Comparison of ENCODE assay signal across 10 cellular contexts in genomic region chr14:65255583-65256443, GRCh38.
DNase-seq lines count a peak whose midpoint lies in the region; FAIRE-seq and TF ChIP-seq lines count a peak whose summit lies in the region.
"Had no signal": no experiment of that assay in that cellular context is flagged by ENCODE, and none has a peak within 500 bp of the region (broad histone marks: within the 10 kb centered on the region; RNA-seq: fewer than 3 reads in every experiment).

No MANE protein-coding gene starts in this region.

- H3K36me3 Mint-ChIP-seq in H9 (ENCODE audit: insufficient read depth in 1 of 3, low read depth in 3 of 3): peaks cover 0 to 16% (median 5%) of the 10 kb centered on the region in 3 experiments; a peak in 4 of 7 replicates

- H3K23me2 ChIP-seq in H9 (ENCODE audit: insufficient read length, low read depth, low read length, poor library complexity, severe bottlenecking) (no peaks in the 10 kb centered on the region), H1 (ENCODE audit: low read depth, low read length) (0 out of 2 replicates have a peak, but pooled peaks cover 2% of the 10 kb centered on the region)

- POLR2A ChIA-PET in H1 (lab: Charles Lee; ENCODE audit: partially characterized antibody): interaction anchor here (1.1 to 1.6 kb wide), 3 partner anchors 24 to 158 kb away, joined by 3 to 6 read pairs (median 3); partner anchors contain the start of gene FUT8

- peak; percentile 89 for FAIRE-seq in H1 (lab: Jason Lieb, UNC)
- FAIRE-seq: endometrium had no signal

- no CpG with 5 or more reads among the region's 8 CpGs for WGBS in H9 (ENCODE audit: extremely low coverage, insufficient read length, low lambda C conversion rate)
- 29% methylated on average over 8 of the region's 8 CpGs; no CpG with 5 or more reads in 1 of the 2 experiments for WGBS in H1 (ENCODE audit: extremely low coverage in 1 of 2, insufficient coverage in 1 of 2, insufficient read length in 1 of 2, insufficient replicate concordance in 2 of 2, low coverage in 1 of 2, low lambda C conversion rate in 2 of 2, missing lambda C conversion rate in 1 of 2), 2 experiments
- no CpG with 5 or more reads among the region's 8 CpGs for WGBS in trophoblast cell (ENCODE audit: extremely low coverage, insufficient coverage, insufficient read length)

- H3K9me3 ChIP-seq in H9 (ENCODE audit: control insufficient read depth, low read depth, low read length): no peaks in the 10 kb centered on the region
- peaks cover 4 to 8% of the 10 kb centered on the region in 2 experiments; a peak in 3 of 4 replicates for H3K9me3 ChIP-seq in H1 (ENCODE audit: insufficient read depth in 2 of 2, low read depth in 1 of 2, low read length in 1 of 2)
- peaks cover 2% of the 10 kb centered on the region for H3K9me3 ChIP-seq in trophoblast cell (ENCODE audit: insufficient read depth, low read depth, low read length)

- no peak overlapping the region for H2BK12ac ChIP-seq in H9 (ENCODE audit: insufficient read length, low read depth, low read length)
- peak overlapping the region; percentile 42; the same call in 1 of the 2 replicates for H2BK12ac ChIP-seq in H1 (ENCODE audit: low read depth, low read length)
- peak overlapping the region; percentile 98 for H2BK12ac ChIP-seq in trophoblast cell (ENCODE audit: low read length)

- H4K91ac ChIP-seq in H9 (ENCODE audit: insufficient read length, low read depth, low read length) (no peak overlapping the region), H1 (replicated peaks; ENCODE audit: insufficient read length, low read length) (peak overlapping the region; percentile 54), trophoblast cell (ENCODE audit: low read depth, low read length) (peak overlapping the region; percentile 100)

- no peak overlapping the region for H3T11ph ChIP-seq in H9 (ENCODE audit: low read length)

- no peak overlapping the region for H2AK5ac ChIP-seq in H9 (ENCODE audit: insufficient read length, low read length)
- H2AK5ac ChIP-seq in H1 (ENCODE audit: low read depth, low read length): no peak overlapping the region
- H2AK5ac ChIP-seq in trophoblast cell (ENCODE audit: low read length): peak overlapping the region; percentile 97

- no peak; a peak in 1 of 3 replicates for TF ChIP-seq EP300 in H1 (IDR thresholded peaks at IDR 0.05; ENCODE audit: borderline replicate concordance in 1 of 2, low read depth in 2 of 2, low read length in 2 of 2)

- TF ChIP-seq POLR2A in H1 (IDR thresholded peaks at IDR 0.05; ENCODE audit: control extremely low read depth in 1 of 2, low read depth in 2 of 2, low read length in 2 of 2): no peak

- peak overlapping the region in 3 of 4 experiments; percentile 16 to 39 (median 26); a peak in 4 of 8 replicates for H3K4me3 ChIP-seq in H1 (ENCODE audit: extremely low read depth in 1 of 4, insufficient read depth in 2 of 4, low read depth in 3 of 4, low read length in 4 of 4)
- H3K4me3 ChIP-seq in trophoblast cell (ENCODE audit: low read depth, low read length): no peak overlapping the region

- peak overlapping the region; percentile 28 for H3K4me2 ChIP-seq in H9 (ENCODE audit: insufficient read depth, insufficient read length, low read length)
- peak overlapping the region; percentile 57 to 60 for H3K4me2 ChIP-seq in H1 (ENCODE audit: insufficient read depth in 1 of 2, low read depth in 2 of 2, low read length in 2 of 2)
- H3K4me2 ChIP-seq in trophoblast cell (ENCODE audit: low read length): peak overlapping the region; percentile 53

- no peak overlapping the region for H2BK120ac ChIP-seq in H9 (ENCODE audit: low read depth, low read length, poor library complexity, severe bottlenecking)
- H2BK120ac ChIP-seq in H1 (replicated peaks; ENCODE audit: low read depth, low read length): peak overlapping the region; percentile 48
- H2BK120ac ChIP-seq in trophoblast cell (ENCODE audit: insufficient read depth, low read length, poor library complexity): peak overlapping the region; percentile 100

- no peak overlapping the region for H2BK5ac ChIP-seq in H9 (ENCODE audit: insufficient read length, low read length)
- peak overlapping the region; percentile 30; the same call in 1 of the 2 replicates for H2BK5ac ChIP-seq in H1 (ENCODE audit: low read depth, low read length)
- peak overlapping the region; percentile 100 for H2BK5ac ChIP-seq in trophoblast cell (ENCODE audit: low read depth, low read length, poor library complexity)

- DNase-seq in H9 (peak; percentile 96), NCI-H510A treated with DMSO at 0.1 percent for 48 hours (lab: John Stamatoyannopoulos, UW) (peak; percentile 95), H1 (ENCODE audit: low read depth in 1 of 2, low spot score in 2 of 2) (peak; percentile 63 to 84), trophoblast cell (peak; percentile 84 to 95), midbrain (lab: John Stamatoyannopoulos, UW) (no peak), NCI-H187 treated with DMSO at 0.1 percent for 48 hours (lab: John Stamatoyannopoulos, UW) (no peak), A172 (ENCODE audit: low spot score) (no peak)
- DNase-seq in activated CD8-positive, alpha-beta memory T cell treated with anti-CD3 and anti-CD28 coated beads for 24 hours: no peak

- H3K18ac ChIP-seq in H9 (ENCODE audit: insufficient read length, low read depth, low read length): no peak overlapping the region
- H3K18ac ChIP-seq in H1 (ENCODE audit: extremely low read depth, low read length): peak overlapping the region; percentile 93
- peak overlapping the region; percentile 97 for H3K18ac ChIP-seq in trophoblast cell (ENCODE audit: low read length)

- peak overlapping the region; percentile 72 for H4K12ac ChIP-seq in trophoblast cell (ENCODE audit: low read depth, low read length)

- H3K9ac ChIP-seq in H9 (ENCODE audit: extremely low read depth, insufficient read length, low read length) (no peak overlapping the region), H1 (replicated peaks in 1 of 4; ENCODE audit: extremely low read depth in 1 of 4, low read depth in 3 of 4, low read length in 3 of 4) (no peak overlapping the region; a peak in 1 of 7 replicates), trophoblast cell (ENCODE audit: low read length) (no peak overlapping the region)

- H3K9me3 Mint-ChIP-seq in H9: peaks cover 11 to 15% of the 10 kb centered on the region in 2 experiments; a peak in 4 of 5 replicates

- no peaks in the 10 kb centered on the region for H3K79me2 ChIP-seq in H9 (ENCODE audit: insufficient read depth, low read length)
- no peaks in the 10 kb centered on the region for H3K79me2 ChIP-seq in H1 (ENCODE audit: control insufficient read depth in 1 of 2, insufficient read depth in 2 of 2, low read length in 2 of 2)
- peaks cover 5% of the 10 kb centered on the region for H3K79me2 ChIP-seq in trophoblast cell (ENCODE audit: control insufficient read depth, insufficient read depth, low read length, poor library complexity)

- no peak overlapping the region for H3K14ac ChIP-seq in H9 (ENCODE audit: insufficient read depth, low read length)
- H3K14ac ChIP-seq in H1 (ENCODE audit: insufficient read length): no peak overlapping the region
- H3K14ac ChIP-seq in trophoblast cell (ENCODE audit: low read length): peak overlapping the region; percentile 97

- no peak overlapping the region for H2BK15ac ChIP-seq in H9 (ENCODE audit: low read depth, low read length)
- peak overlapping the region; percentile 74; the same call in 1 of the 2 replicates for H2BK15ac ChIP-seq in H1 (ENCODE audit: low read length)

- H3K56ac ChIP-seq in H9 (ENCODE audit: insufficient read length, low read depth, low read length) (no peak overlapping the region), H1 (replicated peaks; ENCODE audit: insufficient read length, low read depth, low read length) (no peak overlapping the region)

- H3K27ac ChIP-seq in H9 (ENCODE audit: insufficient read length, low read depth, low read length) (no peak overlapping the region), H1 (ENCODE audit: low read depth, low read length) (no peak overlapping the region), trophoblast cell (ENCODE audit: low read depth, low read length) (peak overlapping the region; percentile 99)
- H3K27ac ChIP-seq: HL-60 had no signal

- no peaks in the 10 kb centered on the region for H3K36me3 ChIP-seq in H1 (ENCODE audit: control insufficient read depth in 2 of 4, insufficient read depth in 4 of 4, low read length in 3 of 4)
- H3K36me3 ChIP-seq in trophoblast cell (ENCODE audit: control insufficient read depth in 1 of 2, insufficient read depth in 2 of 2, low read length in 2 of 2): no peaks in the 10 kb centered on the region

- H4K20me1 ChIP-seq in H9 (ENCODE audit: control insufficient read depth, insufficient read depth, insufficient read length) (no peaks in the 10 kb centered on the region), H1 (replicated peaks in 1 of 2; ENCODE audit: control insufficient read depth in 1 of 2, insufficient read depth in 2 of 2, low read length in 2 of 2) (no peaks in the 10 kb centered on the region)

- no peak overlapping the region for H2BK20ac ChIP-seq in H9 (ENCODE audit: low read depth, low read length, poor library complexity, severe bottlenecking)
- peak overlapping the region; percentile 80 for H2BK20ac ChIP-seq in H1 (ENCODE audit: low read length)

- H3K4me1 ChIP-seq in H9 (ENCODE audit: insufficient read depth, low read length) (no peaks in the 10 kb centered on the region; the same call in 1 of the 2 replicates), H1 (replicated peaks in 1 of 4; ENCODE audit: control insufficient read depth in 3 of 4, insufficient read depth in 4 of 4, low read length in 3 of 4) (peaks cover 6 to 16% (median 12%) of the 10 kb centered on the region in 4 experiments), trophoblast cell (ENCODE audit: control insufficient read depth in 1 of 2, insufficient read depth in 2 of 2, low read length in 2 of 2) (peaks cover 30 to 34% of the 10 kb centered on the region in 2 experiments)

- H4K8ac ChIP-seq in H9 (replicated peaks; ENCODE audit: insufficient read length, low read depth, low read length): no peak overlapping the region
- no peak overlapping the region for H4K8ac ChIP-seq in H1 (ENCODE audit: extremely low read depth, insufficient read depth, low read length)
- peak overlapping the region; percentile 93 for H4K8ac ChIP-seq in trophoblast cell (ENCODE audit: low read depth, low read length)

- TF ChIP-seq CTCF in H9 (conservative IDR thresholded peaks at IDR 0.05) (peak; percentile 16; the same call in 1 of the 3 replicates), H1 (IDR thresholded peaks at IDR 0.05; ENCODE audit: control extremely low read depth in 1 of 3, insufficient read depth in 1 of 3, low read depth in 1 of 3, low read length in 3 of 3) (peak in 2 of 3 experiments; percentile 11 to 22; a peak in 1 of 4 replicates)

- peak overlapping the region; percentile 7 to 96 (median 96); a peak in 5 of 7 replicates for H3K27ac Mint-ChIP-seq in H9

- H3K4me3 Mint-ChIP-seq in H9: peak overlapping the region; percentile 29 to 58

- no peak overlapping the region for H3K4ac ChIP-seq in H9 (ENCODE audit: low read depth, low read length)
- H3K4ac ChIP-seq in H1 (replicated peaks; ENCODE audit: insufficient read length, low read depth, low read length): no peak overlapping the region
- peak overlapping the region; percentile 92 for H3K4ac ChIP-seq in trophoblast cell (ENCODE audit: low read depth, low read length)

- H2AFZ ChIP-seq in H9 (ENCODE audit: low read length): no peak overlapping the region
- 0 out of 2 replicates have a peak overlapping the region, but pooled peaks have one; percentile 34 for H2AFZ ChIP-seq in H1 (ENCODE audit: low read length)
- peak overlapping the region; percentile 24 for H2AFZ ChIP-seq in trophoblast cell (ENCODE audit: insufficient read depth, low read length, poor library complexity)

- peaks cover 31 to 41% of the 10 kb centered on the region in 2 experiments for H3K4me1 Mint-ChIP-seq in H9

- H3K79me1 ChIP-seq in H9 (ENCODE audit: insufficient read depth, low read depth, low read length, poor library complexity, severe bottlenecking): no peaks in the 10 kb centered on the region
- H3K79me1 ChIP-seq in H1 (ENCODE audit: low read depth, low read length): no peaks in the 10 kb centered on the region
- H3K79me1 ChIP-seq in trophoblast cell (ENCODE audit: low read length): peaks cover 48% of the 10 kb centered on the region

- no peaks in the 10 kb centered on the region for H3K27me3 ChIP-seq in H9 (ENCODE audit: insufficient read depth, low read length)
- no peaks in the 10 kb centered on the region for H3K27me3 ChIP-seq in H1 (replicated peaks in 1 of 4; ENCODE audit: control insufficient read depth in 3 of 4, extremely low read depth in 1 of 4, insufficient read depth in 3 of 4, low read length in 3 of 4)
- no peaks in the 10 kb centered on the region for H3K27me3 ChIP-seq in trophoblast cell (ENCODE audit: insufficient read depth, low read length)

- H4K5ac ChIP-seq in H9 (ENCODE audit: insufficient read length, low read depth, low read length): no peak overlapping the region
- H4K5ac ChIP-seq in H1 (ENCODE audit: insufficient read length, low read depth, low read length): peak overlapping the region; percentile 25

- CTCF ChIA-PET in H1 (lab: Charles Lee; ENCODE audit: partially characterized antibody): interaction anchor here (0.6 to 2.3 kb wide), 6 partner anchors 12 to 1056 kb away, joined by 3 to 9 read pairs (median 4); no protein-coding TSS in a partner anchor

- TF ChIP-seq RAD21 in H1 (IDR thresholded peaks at IDR 0.05 in 1 of 2, conservative IDR thresholded peaks at IDR 0.05 in 1 of 2; ENCODE audit: low read depth in 2 of 2, low read length in 2 of 2): peak in 1 of 2 experiments; percentile 46; a peak in 2 of 4 replicates

- no peaks in the 10 kb centered on the region; the same call in none of the 2 replicates for H3K27me3 Mint-ChIP-seq in H9 (ENCODE audit: low read depth)

- H3K23ac ChIP-seq in H9 (ENCODE audit: insufficient read length, low read depth, low read length): no peak overlapping the region
- H3K23ac ChIP-seq in H1 (ENCODE audit: insufficient read length): no peak overlapping the region
- H3K23ac ChIP-seq in trophoblast cell (ENCODE audit: low read length): no peak overlapping the region

Comparison
In these comparisons a context has a peak if more than half of its experiments do, and no peak if none do; other contexts are left out.
1. DNase-seq: peak in H9 (single experiment), NCI-H510A treated with DMSO at 0.1 percent for 48 hours (single experiment), H1 (2 of 2) and trophoblast cell (2 of 2); none in midbrain (single experiment), NCI-H187 treated with DMSO at 0.1 percent for 48 hours (single experiment), activated CD8-positive, alpha-beta memory T cell treated with anti-CD3 and anti-CD28 coated beads for 24 hours (single experiment) and A172 (single experiment).
2. Peak in every context shown above with its lines, with median percentiles within 50 percentile points of each other: H3K4me2 ChIP-seq.